Comparison of ENCODE assay signal across 20 cellular contexts in genomic region chr4:772118-772517, GRCh38. TPM values are rescaled to one million over a fixed set of nuclear protein-coding genes. Genes with fewer than 3 reads are reported as not detected.
DNase-seq lines count a peak whose midpoint lies in the region; ATAC-seq and TF ChIP-seq lines count a peak whose summit lies in the region.
"Had no signal": no experiment of that assay in that cellular context is flagged by ENCODE, and none has a peak within 500 bp of the region (broad histone marks: within the 10 kb centered on the region; RNA-seq: fewer than 3 reads in every experiment).

No MANE protein-coding gene starts in this region.

- no peaks in the 10 kb centered on the region for H3K9me3 ChIP-seq in suprapubic skin
- H3K9me3 ChIP-seq: transverse colon had no signal

- H3K27ac ChIP-seq in suprapubic skin, result peak overlapping the region; percentile 53
- H3K27ac ChIP-seq: body of pancreas, GM23248, transverse colon had no signal

- peaks cover 59% of the 10 kb centered on the region for H3K36me3 ChIP-seq in suprapubic skin

- 48% methylated on average over 7 of the region's 7 CpGs for WGBS in suprapubic skin

- H3K4me3 ChIP-seq in fibroblast of mammary gland (ENCODE audit: control insufficient read depth, low read depth, low read length), result no peak overlapping the region
- no peak overlapping the region for H3K4me3 ChIP-seq in suprapubic skin
- H3K4me3 ChIP-seq: body of pancreas, GM23248, transverse colon had no signal

- H3K27me3 Mint-ChIP-seq in activated CD8-positive, alpha-beta memory T cell treated with anti-CD3 and anti-CD28 coated beads, Interleukin-2, amount 10 ng/mL, durations not matched to agents 7 days and 5 days, result no peaks in the 10 kb centered on the region
- no peaks in the 10 kb centered on the region for H3K27me3 Mint-ChIP-seq in memory B cell

- H3K4me1 ChIP-seq in suprapubic skin, result peaks cover 24% of the 10 kb centered on the region

- H3K27me3 ChIP-seq in suprapubic skin, result no peaks in the 10 kb centered on the region
- H3K27me3 ChIP-seq: body of pancreas, transverse colon had no signal

- CTCF ChIA-PET in activated CD8-positive, alpha-beta memory T cell treated with anti-CD3 and anti-CD28 coated beads, Interleukin-2, amount 10 ng/mL, durations not matched to agents 7 days and 5 days (lab: Charles Lee), result no interaction called here

- TF ChIP-seq POLR2A in suprapubic skin (IDR thresholded peaks at IDR 0.05), result no peak

- peaks cover 54% of the 10 kb centered on the region for H3K36me3 Mint-ChIP-seq in activated CD8-positive, alpha-beta memory T cell treated with anti-CD3 and anti-CD28 coated beads, Interleukin-2, amount 10 ng/mL, durations not matched to agents 7 days and 5 days
- peaks cover 12% of the 10 kb centered on the region for H3K36me3 Mint-ChIP-seq in memory B cell

- H3K4me3 Mint-ChIP-seq in activated CD8-positive, alpha-beta memory T cell treated with anti-CD3 and anti-CD28 coated beads, Interleukin-2, amount 10 ng/mL, durations not matched to agents 7 days and 5 days, result no peak overlapping the region
- no peak overlapping the region for H3K4me3 Mint-ChIP-seq in memory B cell
- H3K4me3 Mint-ChIP-seq: activated naive CD4-positive, alpha-beta T cell treated with anti-CD3 and anti-CD28 coated beads for 36 hours had no signal

- H3K4me1 Mint-ChIP-seq in activated CD8-positive, alpha-beta memory T cell treated with anti-CD3 and anti-CD28 coated beads, Interleukin-2, amount 10 ng/mL, durations not matched to agents 7 days and 5 days, result peaks cover 27% of the 10 kb centered on the region
- peaks cover 20% of the 10 kb centered on the region for H3K4me1 Mint-ChIP-seq in memory B cell

- peak overlapping the region; percentile 21 for H3K27ac Mint-ChIP-seq in activated CD8-positive, alpha-beta memory T cell treated with anti-CD3 and anti-CD28 coated beads, Interleukin-2, amount 10 ng/mL, durations not matched to agents 7 days and 5 days
- peak overlapping the region; percentile 62 for H3K27ac Mint-ChIP-seq in memory B cell
- H3K27ac Mint-ChIP-seq: activated naive CD4-positive, alpha-beta T cell treated with anti-CD3 and anti-CD28 coated beads for 36 hours had no signal

- ATAC-seq in activated CD8-positive, alpha-beta memory T cell treated with anti-CD3 and anti-CD28 coated beads, Interleukin-2, amount 10 ng/mL, durations not matched to agents 7 days and 5 days, result no peak
- ATAC-seq in memory B cell (ENCODE audit: low read depth) (no peak), HG02981 (IDR thresholded peaks at IDR 0.05; ENCODE audit: unreplicated experiment) (no peak)
- ATAC-seq: body of pancreas had no signal

- no peak for TF ChIP-seq CTCF in fibroblast of mammary gland (conservative IDR thresholded peaks at IDR 0.05; ENCODE audit: control insufficient read depth, insufficient read depth, low read depth, low read length)
- no peak for TF ChIP-seq CTCF in suprapubic skin (IDR thresholded peaks at IDR 0.05)

- no peak for TF ChIP-seq EP300 in suprapubic skin (IDR thresholded peaks at IDR 0.05)

- DNase-seq in activated CD8-positive, alpha-beta memory T cell treated with anti-CD3 and anti-CD28 coated beads, Interleukin-2, amount 10 ng/mL, durations not matched to agents 7 days and 5 days, result no peak
- DNase-seq in activated CD8-positive, alpha-beta memory T cell treated with anti-CD3 and anti-CD28 coated beads, Interleukin-2, amount 50 U/mL, for 48 hours, result no peak
- DNase-seq in fibroblast of mammary gland (ENCODE audit: low read depth) (peak; percentile 56), memory B cell (ENCODE audit: low spot score in 2 of 2) (no peak), suprapubic skin (ENCODE audit: low spot score in 2 of 2) (no peak), epidermal melanocyte (ENCODE audit: insufficient read length, low spot score) (no peak)
- DNase-seq in activated CD4-positive, alpha-beta T cell treated with anti-CD3 and anti-CD28 coated beads for 48 hours, result no peak
- DNase-seq: 8988T; activated CD4-positive, alpha-beta T cell treated with anti-CD3 and anti-CD28 coated beads for 4 hours; activated naive CD4-positive, alpha-beta T cell treated with anti-CD3 and anti-CD28 coated beads for 36 hours; body of pancreas; erythroblast; GM23248; IMR-90; MV-4-11; NCI-H2029 treated with DMSO at 0.1 percent for 48 hours; NCI-H526 treated with DMSO at 0.1 percent for 48 hours; OCI-M1; transverse colon had no signal

- no peaks in the 10 kb centered on the region for H3K9me3 Mint-ChIP-seq in activated CD8-positive, alpha-beta memory T cell treated with anti-CD3 and anti-CD28 coated beads, Interleukin-2, amount 10 ng/mL, durations not matched to agents 7 days and 5 days (ENCODE audit: low read depth)
- no peaks in the 10 kb centered on the region for H3K9me3 Mint-ChIP-seq in memory B cell
- H3K9me3 Mint-ChIP-seq: activated naive CD4-positive, alpha-beta T cell treated with anti-CD3 and anti-CD28 coated beads for 36 hours had no signal

RNA-seq across cellular contexts. Expression of gene CPLX1, which starts 53.8 kb away (rescaled TPM):
- 1 to 10 TPM in 1 of 2 experiments, under 1 TPM in 1; 0.14 to 1.3 TPM for total RNA-seq in activated CD8-positive, alpha-beta memory T cell treated with anti-CD3 and anti-CD28 coated beads, Interleukin-2, amount 10 ng/mL, durations not matched to agents 7 days and 5 days
- under 1 TPM in 2 of 4 donors, not detected in 2; 0.38 to 0.44 TPM for total RNA-seq in suprapubic skin
- total RNA-seq: GM23248, IMR-90 had no signal
